Comparison of ENCODE assay signal across 15 cellular contexts in genomic region chr1:55052221-55053142, GRCh38. TPM values are rescaled to one million over a fixed set of nuclear protein-coding genes. Genes with fewer than 3 reads are reported as not detected.
DNase-seq lines count a peak whose midpoint lies in the region; ATAC-seq and TF ChIP-seq lines count a peak whose summit lies in the region.
"Had no signal": no experiment of that assay in that cellular context is flagged by ENCODE, and none has a peak within 500 bp of the region (broad histone marks: within the 10 kb centered on the region; RNA-seq: fewer than 3 reads in every experiment).

No MANE protein-coding gene starts in this region.

- H3K36me3 ChIP-seq in left ventricle myocardium inferior (no peaks in the 10 kb centered on the region), neuronal stem cell (replicated peaks in 1 of 2; ENCODE audit: control insufficient read depth in 2 of 2, insufficient read depth in 2 of 2, low read length in 2 of 2) (peaks cover 0 to 3% of the 10 kb centered on the region in 2 donors), transverse colon (no peaks in the 10 kb centered on the region)

- no peak overlapping the region for H3K14ac ChIP-seq in neuronal stem cell (ENCODE audit: low read length)

- no peak overlapping the region for H2AFZ ChIP-seq in neuronal stem cell (ENCODE audit: low read length)

- peak overlapping the region; percentile 50 for H3K9ac ChIP-seq in neuronal stem cell (ENCODE audit: low read depth, low read length, poor library complexity)

- H2BK12ac ChIP-seq in neuronal stem cell (ENCODE audit: low read length): no peak overlapping the region

- no peak overlapping the region for H3K18ac ChIP-seq in neuronal stem cell (ENCODE audit: low read length)

- no peak for TF ChIP-seq CTCF in left ventricle myocardium inferior (IDR thresholded peaks at IDR 0.05; ENCODE audit: borderline replicate concordance)
- no peak for TF ChIP-seq CTCF in transverse colon (IDR thresholded peaks at IDR 0.05)

- no peak for TF ChIP-seq EP300 in transverse colon (IDR thresholded peaks at IDR 0.05; ENCODE audit: low read depth)

- H3K79me1 ChIP-seq in neuronal stem cell (ENCODE audit: low read depth, low read length): no peaks in the 10 kb centered on the region

- no peak overlapping the region for H2AK5ac ChIP-seq in neuronal stem cell (ENCODE audit: low read depth, low read length)

- peak overlapping the region; percentile 66 for H4K8ac ChIP-seq in neuronal stem cell (ENCODE audit: low read depth, low read length)

- no peak overlapping the region for H4K91ac ChIP-seq in neuronal stem cell (ENCODE audit: low read depth, low read length, poor library complexity)

- peak overlapping the region; percentile 54 for H3K27ac ChIP-seq in left ventricle myocardium inferior (replicated peaks)
- no peak overlapping the region for H3K27ac ChIP-seq in neuronal stem cell (replicated peaks; ENCODE audit: low read length)
- no peak overlapping the region for H3K27ac ChIP-seq in transverse colon

- H3K9me3 ChIP-seq in left ventricle myocardium inferior (replicated peaks) (no peaks in the 10 kb centered on the region), neuronal stem cell (replicated peaks in 1 of 2; ENCODE audit: control insufficient read depth in 2 of 2, insufficient read depth in 1 of 2, low read depth in 1 of 2, low read length in 2 of 2) (no peaks in the 10 kb centered on the region), transverse colon (no peaks in the 10 kb centered on the region)
- H3K9me3 ChIP-seq: Caco-2 had no signal

- peaks cover 36% of the 10 kb centered on the region for H3K4me1 ChIP-seq in left ventricle myocardium inferior
- no peaks in the 10 kb centered on the region for H3K4me1 ChIP-seq in neuronal stem cell (ENCODE audit: control insufficient read depth in 2 of 2, insufficient read depth in 1 of 2, low read depth in 1 of 2, low read length in 2 of 2)
- H3K4me1 ChIP-seq in transverse colon: no peaks in the 10 kb centered on the region
- H3K4me1 ChIP-seq: Caco-2 had no signal

- no peak overlapping the region for H2BK5ac ChIP-seq in neuronal stem cell (ENCODE audit: low read length)

- no peak overlapping the region for H3K4me3 ChIP-seq in left ventricle myocardium inferior
- no peak overlapping the region for H3K4me3 ChIP-seq in neuronal stem cell (ENCODE audit: low read length in 2 of 2)
- H3K4me3 ChIP-seq in transverse colon: no peak overlapping the region

- DNase-seq in Right ventricle myocardium inferior (ENCODE audit: missing footprints): no peak
- no peak for DNase-seq in left cardiac atrium
- DNase-seq in left ventricle myocardium inferior: peak; percentile 61
- no peak for DNase-seq in neuronal stem cell (ENCODE audit: low spot score)
- peak; percentile 41 for DNase-seq in ureter (ENCODE audit: low spot score)
- no peak for DNase-seq in transverse colon
- DNase-seq in NOMO-1 treated with DMSO at 0.1 percent for 48 hours (lab: John Stamatoyannopoulos, UW; ENCODE audit: unreplicated experiment): no peak
- DNase-seq: HCEC 1CT, NCI-H1436 treated with DMSO at 0.1 percent for 48 hours, NCI-H2081, NCI-H2227 treated with DMSO at 0.1 percent for 48 hours, NCI-H524 treated with DMSO at 0.1 percent for 48 hours had no signal

- no peak for TF ChIP-seq POLR2A in transverse colon (IDR thresholded peaks at IDR 0.05)

- H2BK120ac ChIP-seq in neuronal stem cell (ENCODE audit: low read depth, low read length): no peak overlapping the region

- no peak overlapping the region for H3K4ac ChIP-seq in neuronal stem cell (ENCODE audit: low read length)

- WGBS in neuronal stem cell (ENCODE audit: extremely low coverage in 2 of 2, insufficient read length in 2 of 2, insufficient replicate concordance in 1 of 2), 2 donors: no CpG with 5 or more reads among the region's 29 CpGs
- WGBS in transverse colon (ENCODE audit: low coverage in 1 of 2), 2 donors: 88% methylated on average over 29 of the region's 29 CpGs; no CpG with 5 or more reads in 1 of the 2 donors

- H2BK15ac ChIP-seq in neuronal stem cell (ENCODE audit: low read length): no peak overlapping the region

- ATAC-seq in Right ventricle myocardium inferior (peak; percentile 21), left cardiac atrium (no peak), GM21515 (IDR thresholded peaks at IDR 0.05; ENCODE audit: unreplicated experiment) (no peak)

- in situ Hi-C loops in transverse colon (cut with MboI; ENCODE audit: low pct_ligation_motif_present in 1 of 4, low pct_unique_long_range_greater_than_20kb in 1 of 4, low sequenced_read_pairs in 3 of 4): no loop called here

- H3K27me3 ChIP-seq in left ventricle myocardium inferior (ENCODE audit: low read depth) (peaks cover 5% of the 10 kb centered on the region), neuronal stem cell (ENCODE audit: control insufficient read depth in 3 of 3, insufficient read depth in 3 of 3, low read depth in 1 of 3, low read length in 3 of 3) (peaks cover 0 to 12% (median 0%) of the 10 kb centered on the region in 3 experiments), transverse colon (no peaks in the 10 kb centered on the region)

- peak overlapping the region; percentile 71 for H3K23ac ChIP-seq in neuronal stem cell (ENCODE audit: low read depth, low read length, poor library complexity)

- H3K4me2 ChIP-seq in neuronal stem cell (ENCODE audit: insufficient read depth, low read length, poor library complexity, severe bottlenecking): no peak overlapping the region

- intact Hi-C loops in Right ventricle myocardium inferior (cut with DNase I): no loop called here
- intact Hi-C loops in left cardiac atrium (cut with DNase I): no loop called here
- intact Hi-C loops in left ventricle myocardium inferior (cut with micrococcal nuclease): no loop called here
- intact Hi-C loops in transverse colon (cut with DNase I; ENCODE audit: low total_unique reads): no loop called here

RNA-seq across cellular contexts. Expression of gene PCSK9, which starts 13.1 kb away (rescaled TPM):
- total RNA-seq in Right ventricle myocardium inferior (not detected), left cardiac atrium (under 1 TPM in 1 of 2 donors, not detected in 1; 0.13 TPM), left ventricle myocardium inferior (not detected), ureter (0.16 TPM), transverse colon (10 to 100 TPM in 1 of 4 donors, 1 to 10 TPM in 2, not detected in 1; 1.9 to 18.9 (median 2.6) TPM)
- 17.1 TPM for polyA plus RNA-seq in neuronal stem cell (2013, experiment 1 of 2)
- 16.2 TPM for polyA plus RNA-seq in neuronal stem cell (2013, experiment 2 of 2)
- polyA plus RNA-seq: IgD-negative memory B cell had no signal

RNA-seq across cellular contexts. Expression of gene BSND, which starts 53.7 kb away (rescaled TPM):
- total RNA-seq in Right ventricle myocardium inferior: not detected
- total RNA-seq in left cardiac atrium: not detected
- total RNA-seq in left ventricle myocardium inferior: not detected
- polyA plus RNA-seq in neuronal stem cell (2013, experiment 1 of 2): not detected
- polyA plus RNA-seq in neuronal stem cell (2013, experiment 2 of 2): 0.01 TPM
- total RNA-seq in ureter: not detected
- total RNA-seq in transverse colon: not detected
- total RNA-seq: Caco-2 had no signal
- polyA plus RNA-seq: IgD-negative memory B cell had no signal

Comparison
In these comparisons a context has a peak if more than half of its experiments do, and no peak if none do; other contexts are left out.
1. DNase-seq: peak in left ventricle myocardium inferior (single experiment) and ureter (single experiment); none in Right ventricle myocardium inferior (single experiment), left cardiac atrium (single experiment), neuronal stem cell (single experiment), transverse colon (single experiment) and NOMO-1 treated with DMSO at 0.1 percent for 48 hours (single experiment).